In genomic region chr2:23596316-23596885, GRCh38 we compare ENCODE assay signal across 8 cellular contexts.
DNase-seq lines count a peak whose midpoint lies in the region; ATAC-seq and TF ChIP-seq lines count a peak whose summit lies in the region.
"Had no signal": no experiment of that assay in that cellular context is flagged by ENCODE, and none has a peak within 500 bp of the region (broad histone marks: within the 10 kb centered on the region; RNA-seq: fewer than 3 reads in every experiment).

No MANE protein-coding gene starts in this region.

- H3F3A ChIP-seq in smooth muscle cell (ENCODE audit: low read depth) = peaks cover under 1% of the 10 kb centered on the region

- peak overlapping the region; percentile 74 for H2AFZ ChIP-seq in IMR-90 (replicated peaks; ENCODE audit: low read length, poor library complexity)
- no peak overlapping the region for H2AFZ ChIP-seq in smooth muscle cell (ENCODE audit: low read depth)

- H3K14ac ChIP-seq in IMR-90 (replicated peaks; ENCODE audit: low read depth, low read length) = peak overlapping the region; percentile 1; the same call in 1 of the 2 replicates

- H2BK20ac ChIP-seq in IMR-90 (ENCODE audit: low read depth, low read length) = peak overlapping the region; percentile 65

- H3K9me3 ChIP-seq in IMR-90 (ENCODE audit: control insufficient read depth, insufficient read depth, low read length) (no peaks in the 10 kb centered on the region), smooth muscle cell (replicated peaks; ENCODE audit: low read depth) (no peaks in the 10 kb centered on the region)

- CTCF ChIA-PET in IMR-90 (lab: Yijun Ruan, JAX) = interaction anchor here (1.0 kb wide), 2 partner anchors 10 to 13 kb away, joined by 3 to 4 read pairs; no protein-coding TSS in a partner anchor

- no peak overlapping the region for H2BK15ac ChIP-seq in IMR-90 (ENCODE audit: low read depth, low read length)

- H3K56ac ChIP-seq in IMR-90 (ENCODE audit: extremely low read depth, insufficient read depth, low read length) = no peak overlapping the region

- H2AK9ac ChIP-seq in IMR-90 (replicated peaks; ENCODE audit: low read depth, low read length, poor library complexity) = peak overlapping the region; percentile 25

- dilution Hi-C loops in IMR-90 (cut with HindIII; ENCODE audit: low sequenced_read_pairs, unreplicated experiment) = no loop called here

- intact Hi-C loops in IMR-90 (cut with micrococcal nuclease) = no loop called here

- H3K4me3 ChIP-seq in IMR-90 (ENCODE audit: insufficient read depth, low read depth, low read length) = no peak overlapping the region
- no peak overlapping the region for H3K4me3 ChIP-seq in fibroblast of pulmonary artery (replicated peaks; ENCODE audit: low read depth, low read length)
- no peak overlapping the region for H3K4me3 ChIP-seq in smooth muscle cell

- peaks cover 19% of the 10 kb centered on the region for H3K9me1 ChIP-seq in IMR-90 (ENCODE audit: insufficient read depth, low read length)

- H3K79me1 ChIP-seq in IMR-90 (ENCODE audit: low read depth in 1 of 2, low read length in 2 of 2) = peaks cover 2 to 15% of the 10 kb centered on the region in 2 experiments; a peak in 1 of 4 replicates

- H3K36me3 ChIP-seq in IMR-90 (ENCODE audit: control insufficient read depth, insufficient read depth, low read length) = no peaks in the 10 kb centered on the region
- H3K36me3 ChIP-seq in smooth muscle cell (ENCODE audit: low read depth) = no peaks in the 10 kb centered on the region

- H4K20me1 ChIP-seq in IMR-90 (ENCODE audit: insufficient read depth, low read length) (peaks cover 3% of the 10 kb centered on the region; the same call in 1 of the 2 replicates), smooth muscle cell (ENCODE audit: low read depth) (no peaks in the 10 kb centered on the region)

- TF ChIP-seq RAD21 in IMR-90 (IDR thresholded peaks at IDR 0.05; ENCODE audit: low read length) = no peak

- no peaks in the 10 kb centered on the region for H3K79me2 ChIP-seq in smooth muscle cell (ENCODE audit: low read depth)

- no peak for TF ChIP-seq POLR2A in IMR-90 (IDR thresholded peaks at IDR 0.05; ENCODE audit: low read depth, low read length)
- no peak for TF ChIP-seq POLR2A in erythroblast (IDR thresholded peaks at IDR 0.05; ENCODE audit: low read length)

- H4K8ac ChIP-seq in IMR-90 (ENCODE audit: low read depth in 2 of 2, low read length in 2 of 2) = no peak overlapping the region

- H4K91ac ChIP-seq in IMR-90 (ENCODE audit: insufficient read depth, low read depth, low read length) = peak overlapping the region; percentile 7; the same call in 1 of the 2 replicates

- 90% methylated on average over 2 of the region's 16 CpGs; no CpG with 5 or more reads in 1 of the 2 experiments for WGBS in IMR-90 (ENCODE audit: extremely low coverage in 2 of 2, insufficient read length in 1 of 2), 2 experiments
- WGBS in smooth muscle cell (ENCODE audit: low lambda C conversion rate) = 34% methylated on average over 16 of the region's 16 CpGs

- H2BK120ac ChIP-seq in IMR-90 (ENCODE audit: low read depth, low read length) = peak overlapping the region; percentile 6; the same call in 1 of the 2 replicates

- no peak overlapping the region for H3K23ac ChIP-seq in IMR-90 (ENCODE audit: low read depth, low read length)

- no peak overlapping the region for H4K5ac ChIP-seq in IMR-90 (ENCODE audit: low read depth, low read length)

- no peak overlapping the region for H3K18ac ChIP-seq in IMR-90 (ENCODE audit: low read depth, low read length)

- H3K4me2 ChIP-seq in IMR-90 (ENCODE audit: low read depth, low read length) (peak overlapping the region; percentile 79), smooth muscle cell (peak overlapping the region; percentile 78)

- POLR2A ChIA-PET in IMR-90 (lab: Charles Lee; ENCODE audit: unreplicated experiment) = no interaction called here

- DNase-seq in IMR-90 = peak; percentile 67
- DNase-seq in fibroblast of pulmonary artery (ENCODE audit: low read depth) = peak; percentile 8
- DNase-seq in smooth muscle cell (lab: John Stamatoyannopoulos, UW; ENCODE audit: unreplicated experiment) = no peak
- DNase-seq in erythroblast (lab: John Stamatoyannopoulos, UW) = no peak
- DNase-seq in T-helper 1 cell = no peak
- DNase-seq: Karpas-422 had no signal

- no peak overlapping the region for H2BK5ac ChIP-seq in IMR-90 (ENCODE audit: low read depth, low read length, poor library complexity, severe bottlenecking)

- H3K27ac ChIP-seq in IMR-90 (ENCODE audit: insufficient read depth, low read length) (no peak overlapping the region), smooth muscle cell (ENCODE audit: low read depth) (peak overlapping the region; percentile 94)

- no peak overlapping the region for H3K9ac ChIP-seq in IMR-90 (ENCODE audit: low read depth, low read length)
- peak overlapping the region; percentile 85 for H3K9ac ChIP-seq in smooth muscle cell (ENCODE audit: low read depth)

- peak; percentile 64 for ATAC-seq in IMR-90 (ENCODE audit: low read depth)
- peak; percentile 7; the same call in 1 of the 3 replicates for ATAC-seq in SK-N-SH treated with all-trans-retinoic acid at 6 μM for 48 hours
- ATAC-seq in GM19463 (IDR thresholded peaks at IDR 0.05; ENCODE audit: unreplicated experiment) = no peak

- H3K4me1 ChIP-seq in IMR-90 (ENCODE audit: control insufficient read depth, insufficient read depth, low read length) (peaks cover 21% of the 10 kb centered on the region), smooth muscle cell (ENCODE audit: low read depth) (peaks cover 21% of the 10 kb centered on the region)

- no peak for TF ChIP-seq CTCF in IMR-90 (conservative IDR thresholded peaks at IDR 0.05; ENCODE audit: low read depth, low read length)
- no peak for TF ChIP-seq CTCF in fibroblast of pulmonary artery (IDR thresholded peaks at IDR 0.05; ENCODE audit: low read length, missing control alignments)
- no peak for TF ChIP-seq CTCF in smooth muscle cell (IDR thresholded peaks at IDR 0.05; ENCODE audit: borderline replicate concordance, insufficient read depth, poor library complexity, severe bottlenecking)

- H3K4ac ChIP-seq in IMR-90 (ENCODE audit: low read depth, low read length) = peak overlapping the region; percentile 43

- BruUV-seq in IMR-90 (replicated peaks; lab: Mats Ljungman, UMichigan) = no TSS peak

- in situ Hi-C loops in IMR-90 (cut with MboI; ENCODE audit: low sequenced_read_pairs) = no loop called here

- no peak overlapping the region for H2AK5ac ChIP-seq in IMR-90 (ENCODE audit: low read depth, low read length)

- H3K27me3 ChIP-seq in IMR-90 (ENCODE audit: control insufficient read depth, insufficient read depth, low read length) (no peaks in the 10 kb centered on the region), smooth muscle cell (ENCODE audit: low read depth) (no peaks in the 10 kb centered on the region)

TF ChIP-seq in IMR-90, 13 proteins besides CTCF, POLR2A, EP300 and RAD21:
- TF ChIP-seq NFE2L2 (IDR thresholded peaks at IDR 0.05; ENCODE audit: low read depth, low read length) (peak; percentile 72; the same call in 1 of the 2 replicates), CHD1 (IDR thresholded peaks at IDR 0.05; ENCODE audit: low read depth, low read length) (no peak), FOS (IDR thresholded peaks at IDR 0.05; ENCODE audit: low read depth, low read length) (peak; percentile 42; the same call in 1 of the 2 replicates), BHLHE40 (IDR thresholded peaks at IDR 0.05; ENCODE audit: low read depth, low read length) (no peak; the same call in 1 of the 2 replicates)

TF ChIP-seq in SK-N-SH treated with all-trans-retinoic acid at 6 μM for 48 hours, 23 proteins besides CTCF, POLR2A, EP300 and RAD21 (continues in another document):
- TF ChIP-seq ZFP3 (CRISPR knock-in tag; IDR thresholded peaks at IDR 0.05) = no peak
- TF ChIP-seq ZNF565 (CRISPR knock-in tag; conservative IDR thresholded peaks at IDR 0.05; ENCODE audit: low read depth) = no peak
- no peak for TF ChIP-seq PPARA (CRISPR knock-in tag; IDR thresholded peaks at IDR 0.05; ENCODE audit: borderline replicate concordance)
- TF ChIP-seq SNAI2 (CRISPR knock-in tag; IDR thresholded peaks at IDR 0.05) = no peak
- no peak for TF ChIP-seq BACH2 (CRISPR knock-in tag; IDR thresholded peaks at IDR 0.05; ENCODE audit: borderline replicate concordance)
- TF ChIP-seq ZC3H10 (CRISPR knock-in tag; IDR thresholded peaks at IDR 0.05) = no peak
- no peak for TF ChIP-seq CSRNP3 (CRISPR knock-in tag; IDR thresholded peaks at IDR 0.05)
- TF ChIP-seq TSHZ2 (CRISPR knock-in tag; IDR thresholded peaks at IDR 0.05) = no peak

Comparison
In these comparisons a context has a peak if more than half of its experiments do, and no peak if none do; other contexts are left out.
1. DNase-seq: peak in IMR-90 (single experiment) and fibroblast of pulmonary artery (single experiment); none in smooth muscle cell (single experiment), erythroblast (0 of 2) and T-helper 1 cell (0 of 5).